ENCODE assay signal across 8 cellular contexts in the genomic region with DNA sequence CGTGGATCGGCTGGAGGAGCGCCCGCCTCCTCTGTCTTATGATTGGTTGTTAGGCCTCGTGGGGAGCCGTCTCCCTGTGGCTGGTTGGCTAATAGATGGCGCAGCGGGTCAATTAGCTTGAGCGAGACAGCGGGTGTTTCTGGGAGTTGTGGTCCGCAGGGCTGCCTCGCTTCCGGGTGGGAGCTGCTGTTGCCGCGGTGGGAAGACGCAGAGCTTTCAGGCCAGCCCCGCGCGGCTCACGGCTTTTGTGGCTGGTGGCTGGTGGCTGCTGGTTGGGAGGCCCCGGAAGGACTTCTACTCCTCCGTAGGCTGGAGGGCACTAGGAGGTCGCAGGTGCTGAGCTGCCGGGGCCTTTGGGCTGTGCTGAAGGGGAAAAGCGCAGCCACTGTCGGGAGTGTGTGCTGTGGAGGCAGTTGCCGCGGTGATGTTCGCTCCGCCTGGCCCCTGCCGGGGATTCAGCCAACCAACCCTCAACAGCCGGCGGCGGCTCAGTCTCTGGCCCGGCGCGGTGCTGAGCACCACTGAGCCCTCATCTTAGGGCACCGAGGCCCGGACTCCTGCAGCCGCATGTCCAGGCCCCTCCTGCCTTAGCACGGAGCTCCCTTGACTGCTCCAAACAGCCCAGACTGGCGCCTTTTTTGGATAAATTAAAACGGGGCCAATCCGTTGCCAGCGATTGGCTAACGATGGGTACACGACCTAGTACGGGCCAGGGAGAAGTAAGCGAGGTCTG. TPM values are rescaled to one million over a fixed set of nuclear protein-coding genes. Genes with fewer than 3 reads are reported as not detected.
A peak's percentile ranks its signal among the peaks of the same experiment; 100 is the strongest.
DNase-seq lines count a peak whose midpoint lies in the region; ATAC-seq and TF ChIP-seq lines count a peak whose summit lies in the region.

No MANE protein-coding gene starts in this region.

- H3K36me3 Mint-ChIP-seq in T-helper 17 cell (ENCODE audit: low read depth) = no peaks in the 10 kb centered on the region

- H3K27me3 Mint-ChIP-seq in T-helper 17 cell = no peaks in the 10 kb centered on the region

- peaks cover 0 to 3% of the 10 kb centered on the region in 2 donors for H3K36me3 ChIP-seq in ascending aorta
- H3K36me3 ChIP-seq in uterus = no peaks in the 10 kb centered on the region

- TF ChIP-seq POLR2A in uterus (IDR thresholded peaks at IDR 0.05) = peak in 1 of 2 donors; percentile 61

- H3K4me3 Mint-ChIP-seq in T-helper 17 cell = peak overlapping the region; percentile 97

- H3K4me1 Mint-ChIP-seq in T-helper 17 cell = peaks cover 42% of the 10 kb centered on the region

- H3K4me3 ChIP-seq in ascending aorta (peak overlapping the region; percentile 64 to 85), right cardiac atrium (ENCODE audit: low read length) (peak overlapping the region; percentile 72), uterus (peak overlapping the region; percentile 58 to 66)

- H3K4me1 ChIP-seq in ascending aorta = peaks cover 6 to 16% of the 10 kb centered on the region in 2 donors
- peaks cover 3% of the 10 kb centered on the region for H3K4me1 ChIP-seq in right cardiac atrium (ENCODE audit: control insufficient read depth, insufficient read depth, low read length)
- H3K4me1 ChIP-seq in uterus = peaks cover 0 to 6% of the 10 kb centered on the region in 2 donors

- H3K9me3 ChIP-seq in T-helper 17 cell (ENCODE audit: control insufficient read depth, low read length, poor library complexity, severe bottlenecking) = no peaks in the 10 kb centered on the region
- no peaks in the 10 kb centered on the region for H3K9me3 ChIP-seq in ascending aorta
- H3K9me3 ChIP-seq in right cardiac atrium (ENCODE audit: control insufficient read depth, low read length) = no peaks in the 10 kb centered on the region
- H3K9me3 ChIP-seq in uterus = no peaks in the 10 kb centered on the region

- H3K27ac ChIP-seq in ascending aorta = peak overlapping the region; percentile 80 to 92
- H3K27ac ChIP-seq in right cardiac atrium (ENCODE audit: low read length) = peak overlapping the region; percentile 91
- H3K27ac ChIP-seq in uterus = peak overlapping the region; percentile 89 to 97

- under 1% methylated on average over 49 of the region's 49 CpGs for WGBS in right cardiac atrium

- intact Hi-C loops in ascending aorta (cut with DNase I) (loop anchor here (2.0 kb wide), 3 partner anchors 80 to 1790 kb away; partner anchors contain the start of genes EBF3 and PPP2R2D), right cardiac atrium (cut with DNase I) (no loop called here), uterus (cut with DNase I; ENCODE audit: low total_unique reads) (no loop called here)

- DNase-seq in NCI-H1694 (lab: John Stamatoyannopoulos, UW) (peak; percentile 76), T-helper 17 cell (peak; percentile 85 to 92 (median 87)), ascending aorta (ENCODE audit: low spot score in 2 of 2) (peak; percentile 93 to 99), right cardiac atrium (peak; percentile 97 to 98 (median 97)), pulmonary artery endothelial cell (ENCODE audit: low read depth, low spot score) (peak; percentile 93), uterus (peak; percentile 95 to 97)

- TF ChIP-seq CTCF in ascending aorta (IDR thresholded peaks at IDR 0.05) (no peak), uterus (IDR thresholded peaks at IDR 0.05) (no peak)

- H3K27me3 ChIP-seq in ascending aorta = no peaks in the 10 kb centered on the region
- H3K27me3 ChIP-seq in right cardiac atrium (ENCODE audit: control insufficient read depth, insufficient read depth) = no peaks in the 10 kb centered on the region
- no peaks in the 10 kb centered on the region for H3K27me3 ChIP-seq in uterus

- H3K27ac Mint-ChIP-seq in T-helper 17 cell = peak overlapping the region; percentile 96

- ATAC-seq in GM18499 (IDR thresholded peaks at IDR 0.05; ENCODE audit: insufficient read depth, unreplicated experiment) (peak; percentile 68), HG02885 (IDR thresholded peaks at IDR 0.05; ENCODE audit: poor library complexity, unreplicated experiment) (peak; percentile 86), T-helper 17 cell (peak; percentile 84), right cardiac atrium (peak; percentile 96 to 97)

RNA-seq across cellular contexts. Expression of gene C10orf143, which starts 0.7 kb away (rescaled TPM):
- total RNA-seq in T-helper 17 cell (1 to 10 TPM; 5.0 to 5.5 TPM), ascending aorta (0.11 TPM), right cardiac atrium (1 to 10 TPM; 1.7 to 2.8 (median 2.4) TPM), pulmonary artery endothelial cell (0.14 and 0.33 TPM in 2 replicates), uterus (10 to 100 TPM in 1 of 4 donors, 1 to 10 TPM in 2, not detected in 1; 2.4 to 22.1 (median 7.7) TPM)
- 4.0 TPM for polyA plus RNA-seq in right cardiac atrium

RNA-seq across cellular contexts. Expression of gene GLRX3, which starts 24.9 kb away (rescaled TPM):
- 10 to 100 TPM; 31.5 to 39.9 TPM for total RNA-seq in T-helper 17 cell
- 30.7 TPM for total RNA-seq in ascending aorta
- total RNA-seq in right cardiac atrium = 10 to 100 TPM; 52.8 to 60.0 (median 57.0) TPM
- 62.5 TPM for polyA plus RNA-seq in right cardiac atrium
- total RNA-seq in pulmonary artery endothelial cell = 102 and 109 TPM in 2 replicates
- total RNA-seq in uterus = 10 to 100 TPM; 20.0 to 58.4 (median 45.0) TPM

Comparison
In these comparisons a context has a peak if more than half of its experiments do, and no peak if none do; other contexts are left out.
1. Peak in every context shown above with its lines: DNase-seq, ATAC-seq, H3K4me3 ChIP-seq and H3K27ac ChIP-seq.